In genomic region chr7:66693331-66693730, GRCh38 we compare ENCODE assay signal across 20 cellular contexts. TPM values are rescaled to one million over a fixed set of nuclear protein-coding genes. Genes with fewer than 3 reads are reported as not detected.
DNase-seq lines count a peak whose midpoint lies in the region; ATAC-seq and TF ChIP-seq lines count a peak whose summit lies in the region.
"Had no signal": no experiment of that assay in that cellular context is flagged by ENCODE, and none has a peak within 500 bp of the region (broad histone marks: within the 10 kb centered on the region; RNA-seq: fewer than 3 reads in every experiment).

No MANE protein-coding gene starts in this region.

- H4K91ac ChIP-seq in IMR-90 (ENCODE audit: insufficient read depth, low read depth, low read length) = no peak overlapping the region

- WGBS in IMR-90 (ENCODE audit: extremely low coverage in 2 of 2, insufficient read length in 1 of 2), 2 experiments = no CpG with 5 or more reads among the region's 4 CpGs
- 67% methylated on average over 3 of the region's 4 CpGs for WGBS in esophagus muscularis mucosa

- no peak overlapping the region for H3K18ac ChIP-seq in IMR-90 (ENCODE audit: low read depth, low read length)

- peaks cover 13% of the 10 kb centered on the region; the same call in 1 of the 2 replicates for H4K20me1 ChIP-seq in IMR-90 (ENCODE audit: insufficient read depth, low read length)

- H4K5ac ChIP-seq in IMR-90 (ENCODE audit: low read depth, low read length) = no peak overlapping the region

- intact Hi-C loops in IMR-90 (cut with micrococcal nuclease) = no loop called here
- intact Hi-C loops in colonic mucosa (cut with DNase I) = no loop called here
- intact Hi-C loops in esophagus muscularis mucosa (cut with DNase I) = no loop called here

- H3K79me1 ChIP-seq in IMR-90 (ENCODE audit: low read depth in 1 of 2, low read length in 2 of 2) = peaks cover 8 to 56% of the 10 kb centered on the region in 2 experiments

- no peak overlapping the region for H2AK5ac ChIP-seq in IMR-90 (ENCODE audit: low read depth, low read length)

- ATAC-seq in IMR-90 (ENCODE audit: low read depth) = no peak
- ATAC-seq in memory B cell (ENCODE audit: low read depth) = no peak
- no peak for ATAC-seq in stimulated activated naive B cell treated with anti-CD40 and anti-IgM and Interleukin-4, amounts not matched to agents 10 μg/mL and 1 μg/mL and 100 μg/mL, for 72 hours (replicated peaks)
- no peak for ATAC-seq in omental fat pad (ENCODE audit: low FRiP score)
- ATAC-seq in GM19035 (IDR thresholded peaks at IDR 0.05; ENCODE audit: unreplicated experiment) = no peak
- ATAC-seq: GM23338, HCT116 had no signal

- H3K9ac ChIP-seq in IMR-90 (ENCODE audit: low read depth, low read length) (no peak overlapping the region), colonic mucosa (ENCODE audit: low read depth in 2 of 2, low read length in 2 of 2) (no peak overlapping the region)

- H3K56ac ChIP-seq in IMR-90 (ENCODE audit: extremely low read depth, insufficient read depth, low read length) = no peak overlapping the region

- H4K8ac ChIP-seq in IMR-90 (ENCODE audit: low read depth in 2 of 2, low read length in 2 of 2) = no peak overlapping the region

- DNase-seq in IMR-90 (no peak), colonic mucosa (peak; percentile 10), memory B cell (ENCODE audit: low spot score in 2 of 2) (no peak), esophagus muscularis mucosa (ENCODE audit: extremely low spot score) (no peak), omental fat pad (ENCODE audit: low spot score) (no peak)
- DNase-seq in stimulated activated naive B cell treated with anti-CD40 and anti-IgM and Interleukin-4, amounts not matched to agents 10 μg/mL and 1 μg/mL and 100 μg/mL, for 72 hours = no peak
- DNase-seq: ACHN; BE2C; C1 segment of cervical spinal cord; CD4-positive, CD25-positive, alpha-beta regulatory T cell; CD8-positive, alpha-beta memory T cell; COR-L47; DMS 273 treated with DMSO at 0.1 percent for 48 hours; DMS53; DND-41; HFFc6 had no signal

- H3K4me1 Mint-ChIP-seq in memory B cell = peaks cover 3% of the 10 kb centered on the region
- peaks cover 5% of the 10 kb centered on the region in 2 donors for H3K4me1 Mint-ChIP-seq in stimulated activated naive B cell treated with anti-CD40 and anti-IgM and Interleukin-4, amounts not matched to agents 10 μg/mL and 1 μg/mL and 100 μg/mL, for 72 hours

- H2BK15ac ChIP-seq in IMR-90 (ENCODE audit: low read depth, low read length) = no peak overlapping the region

- H3K4me3 Mint-ChIP-seq in memory B cell = no peak overlapping the region
- H3K4me3 Mint-ChIP-seq in stimulated activated naive B cell treated with anti-CD40 and anti-IgM and Interleukin-4, amounts not matched to agents 10 μg/mL and 1 μg/mL and 100 μg/mL, for 72 hours = no peak overlapping the region
- H3K4me3 Mint-ChIP-seq: CD8-positive, alpha-beta memory T cell; GM23338; HFFc6; IgD-negative memory B cell had no signal

- BruUV-seq in IMR-90 (replicated peaks; lab: Mats Ljungman, UMichigan) = no TSS peak

- TF ChIP-seq RAD21 in IMR-90 (IDR thresholded peaks at IDR 0.05; ENCODE audit: low read length) = no peak

- H2AFZ ChIP-seq in IMR-90 (replicated peaks; ENCODE audit: low read length, poor library complexity) = no peak overlapping the region
- H2AFZ ChIP-seq: GM23338 had no signal

- H3K9me3 Mint-ChIP-seq in memory B cell = peaks cover 2% of the 10 kb centered on the region
- peaks cover 0 to 2% of the 10 kb centered on the region in 2 donors for H3K9me3 Mint-ChIP-seq in stimulated activated naive B cell treated with anti-CD40 and anti-IgM and Interleukin-4, amounts not matched to agents 10 μg/mL and 1 μg/mL and 100 μg/mL, for 72 hours
- H3K9me3 Mint-ChIP-seq: CD4-positive, CD25-positive, alpha-beta regulatory T cell; GM23338 had no signal

- H3K9me3 ChIP-seq in IMR-90 (ENCODE audit: control insufficient read depth, insufficient read depth, low read length) (no peaks in the 10 kb centered on the region), colonic mucosa (no peaks in the 10 kb centered on the region), esophagus muscularis mucosa (peaks cover 0 to 5% (median 0%) of the 10 kb centered on the region in 4 donors)
- H3K9me3 ChIP-seq: BE2C had no signal

- H3K4me1 ChIP-seq in IMR-90 (ENCODE audit: control insufficient read depth, insufficient read depth, low read length) (peaks cover 7% of the 10 kb centered on the region), colonic mucosa (no peaks in the 10 kb centered on the region), esophagus muscularis mucosa (peaks cover 6 to 23% (median 18%) of the 10 kb centered on the region in 4 donors)

- no peak overlapping the region for H2AK9ac ChIP-seq in IMR-90 (replicated peaks; ENCODE audit: low read depth, low read length, poor library complexity)

- in situ Hi-C loops in IMR-90 (cut with MboI; ENCODE audit: low sequenced_read_pairs) = no loop called here

- no peak for TF ChIP-seq EP300 in esophagus muscularis mucosa (IDR thresholded peaks at IDR 0.05)

- no peak overlapping the region for H2BK20ac ChIP-seq in IMR-90 (ENCODE audit: low read depth, low read length)

- H3K27me3 Mint-ChIP-seq in memory B cell = no peaks in the 10 kb centered on the region
- no peaks in the 10 kb centered on the region for H3K27me3 Mint-ChIP-seq in stimulated activated naive B cell treated with anti-CD40 and anti-IgM and Interleukin-4, amounts not matched to agents 10 μg/mL and 1 μg/mL and 100 μg/mL, for 72 hours
- H3K27me3 Mint-ChIP-seq: CD4-positive, CD25-positive, alpha-beta regulatory T cell; CD8-positive, alpha-beta memory T cell; IgD-negative memory B cell had no signal

- H3K27me3 ChIP-seq in IMR-90 (ENCODE audit: control insufficient read depth, insufficient read depth, low read length) = no peaks in the 10 kb centered on the region
- H3K27me3 ChIP-seq in colonic mucosa = no peaks in the 10 kb centered on the region
- no peaks in the 10 kb centered on the region for H3K27me3 ChIP-seq in esophagus muscularis mucosa
- H3K27me3 ChIP-seq: BE2C had no signal

- 0 out of 2 replicates have a peak, but pooled peaks cover 3% of the 10 kb centered on the region for H3K9me1 ChIP-seq in IMR-90 (ENCODE audit: insufficient read depth, low read length)

- H3K36me3 Mint-ChIP-seq in memory B cell = peaks cover 7% of the 10 kb centered on the region
- peaks cover 18 to 24% of the 10 kb centered on the region in 2 donors for H3K36me3 Mint-ChIP-seq in stimulated activated naive B cell treated with anti-CD40 and anti-IgM and Interleukin-4, amounts not matched to agents 10 μg/mL and 1 μg/mL and 100 μg/mL, for 72 hours

- H3K27ac Mint-ChIP-seq in memory B cell = peak overlapping the region; percentile 55
- H3K27ac Mint-ChIP-seq in stimulated activated naive B cell treated with anti-CD40 and anti-IgM and Interleukin-4, amounts not matched to agents 10 μg/mL and 1 μg/mL and 100 μg/mL, for 72 hours = peak overlapping the region; percentile 42
- H3K27ac Mint-ChIP-seq: CD4-positive, CD25-positive, alpha-beta regulatory T cell; GM23338; IgD-negative memory B cell had no signal

- POLR2A ChIA-PET in IMR-90 (lab: Charles Lee; ENCODE audit: unreplicated experiment) = no interaction called here

- H3K27ac ChIP-seq in IMR-90 (ENCODE audit: insufficient read depth, low read length) (no peak overlapping the region), colonic mucosa (no peak overlapping the region), esophagus muscularis mucosa (replicated peaks in 1 of 4) (peak overlapping the region in 1 of 4 donors; percentile 14)

- TF ChIP-seq POLR2A in IMR-90 (IDR thresholded peaks at IDR 0.05; ENCODE audit: low read depth, low read length) = 0 out of 2 replicates have a peak, but pooled peaks have one; percentile 6
- TF ChIP-seq POLR2A in esophagus muscularis mucosa (IDR thresholded peaks at IDR 0.05; ENCODE audit: low read depth) = no peak

- no peak overlapping the region for H3K4me3 ChIP-seq in IMR-90 (ENCODE audit: insufficient read depth, low read depth, low read length)
- H3K4me3 ChIP-seq in colonic mucosa = no peak overlapping the region
- no peak overlapping the region for H3K4me3 ChIP-seq in esophagus muscularis mucosa
- H3K4me3 ChIP-seq: GM23338 had no signal

- no peak overlapping the region for H3K23ac ChIP-seq in IMR-90 (ENCODE audit: low read depth, low read length)

- no peak overlapping the region for H3K4ac ChIP-seq in IMR-90 (ENCODE audit: low read depth, low read length)

- dilution Hi-C loops in IMR-90 (cut with HindIII; ENCODE audit: low sequenced_read_pairs, unreplicated experiment) = no loop called here

- H3K36me3 ChIP-seq in IMR-90 (ENCODE audit: control insufficient read depth, insufficient read depth, low read length) (peaks cover 20% of the 10 kb centered on the region; the same call in 1 of the 2 replicates), colonic mucosa (no peaks in the 10 kb centered on the region), esophagus muscularis mucosa (peaks cover 0 to 13% (median 6%) of the 10 kb centered on the region in 4 donors)
- H3K36me3 ChIP-seq: BE2C had no signal

- TF ChIP-seq CTCF in IMR-90 (conservative IDR thresholded peaks at IDR 0.05; ENCODE audit: low read depth, low read length) (no peak), colonic mucosa (IDR thresholded peaks at IDR 0.05) (no peak), esophagus muscularis mucosa (IDR thresholded peaks at IDR 0.05) (no peak), omental fat pad (IDR thresholded peaks at IDR 0.05) (no peak)

- no peak overlapping the region for H2BK120ac ChIP-seq in IMR-90 (ENCODE audit: low read depth, low read length)

- no peak overlapping the region for H2BK5ac ChIP-seq in IMR-90 (ENCODE audit: low read depth, low read length, poor library complexity, severe bottlenecking)

- H3K14ac ChIP-seq in IMR-90 (replicated peaks; ENCODE audit: low read depth, low read length) = no peak overlapping the region

- H3K4me2 ChIP-seq in IMR-90 (ENCODE audit: low read depth, low read length) = no peak overlapping the region
- H3K4me2 ChIP-seq: GM23338 had no signal

- CTCF ChIA-PET in IMR-90 (lab: Yijun Ruan, JAX) = no interaction called here

TF ChIP-seq in IMR-90, 13 proteins besides CTCF, POLR2A, EP300 and RAD21 (continues in another document):
- no peak for TF ChIP-seq CEBPB (IDR thresholded peaks at IDR 0.05; ENCODE audit: low read depth, low read length)
- no peak for TF ChIP-seq USF2 (IDR thresholded peaks at IDR 0.05; ENCODE audit: low read depth, low read length)
- no peak for TF ChIP-seq BHLHE40 (IDR thresholded peaks at IDR 0.05; ENCODE audit: low read depth, low read length)

RNA-seq across cellular contexts. Expression of gene RABGEF1, which starts 47.2 kb away (rescaled TPM):
- 56.6 and 62.8 TPM in 2 replicates for total RNA-seq in IMR-90 (2012; rRNA removed)
- polyA plus RNA-seq in IMR-90 (2012; rRNA removed) = 34.8 and 34.9 TPM in 2 replicates
- polyA plus RNA-seq in IMR-90 (2012; cell fraction: cytosol; rRNA removed) = 10.0 and 16.1 TPM in 2 replicates
- 16.5 and 73.5 TPM in 2 replicates for polyA plus RNA-seq in IMR-90 (2012; cell fraction: nucleus; rRNA removed; ENCODE audit: low replicate concordance)
- total RNA-seq in colonic mucosa = 10 to 100 TPM; 19.1 to 25.1 TPM
- 10 to 100 TPM; 34.3 to 45.4 (median 37.1) TPM for total RNA-seq in esophagus muscularis mucosa
- total RNA-seq in omental fat pad = 10 to 100 TPM; 29.8 to 72.1 (median 49.5) TPM
